Comparison of ENCODE assay signal across 10 cellular contexts in genomic region chr12:26939953-26940352, GRCh38. TPM values are rescaled to one million over a fixed set of nuclear protein-coding genes. Genes with fewer than 3 reads are reported as not detected.
DNase-seq lines count a peak whose midpoint lies in the region; ATAC-seq and TF ChIP-seq lines count a peak whose summit lies in the region.
"Had no signal": no experiment of that assay in that cellular context is flagged by ENCODE, and none has a peak within 500 bp of the region (broad histone marks: within the 10 kb centered on the region; RNA-seq: fewer than 3 reads in every experiment).

No MANE protein-coding gene starts in this region.

- H3K36me3 ChIP-seq in BLaER1 (peaks cover 13% of the 10 kb centered on the region; the same call in 1 of the 2 replicates), KMS-11 (ENCODE audit: insufficient read depth) (no peaks in the 10 kb centered on the region)

- peaks cover 23% of the 10 kb centered on the region for H3K27me3 Mint-ChIP-seq in brain
- no peaks in the 10 kb centered on the region for H3K27me3 Mint-ChIP-seq in nephron (ENCODE audit: low read depth)

- TF ChIP-seq CTCF in KMS-11 (conservative IDR thresholded peaks at IDR 0.05; ENCODE audit: low read depth, low read length) = no peak
- no peak for TF ChIP-seq CTCF in brain (conservative IDR thresholded peaks at IDR 0.05)
- TF ChIP-seq CTCF in nephron (IDR thresholded peaks at IDR 0.05; ENCODE audit: unreplicated experiment in 3 of 3) = no peak

- H3K9me3 ChIP-seq in BLaER1 = no peaks in the 10 kb centered on the region; the same call in 1 of the 2 replicates

- DNase-seq in middle frontal gyrus (ENCODE audit: extremely low spot score, low spot score) (no peak), NCI-H187 (lab: John Stamatoyannopoulos, UW) (no peak)
- DNase-seq: activated effector memory CD4-positive, alpha-beta T cell treated with anti-CD3 and anti-CD28 coated beads, Interleukin-2, amount 50 U/mL, for 16 hours; NCI-H187 treated with DMSO at 0.1 percent for 48 hours had no signal

- H3K27me3 ChIP-seq in BLaER1 = no peaks in the 10 kb centered on the region
- H3K27me3 ChIP-seq in KMS-11 (ENCODE audit: insufficient read depth, low read depth) = no peaks in the 10 kb centered on the region

- H3K4me3 ChIP-seq in BLaER1 (peak overlapping the region; percentile 96), KMS-11 (IDR thresholded peaks at IDR 0.05; ENCODE audit: insufficient read depth, low read depth, low read length) (no peak overlapping the region)

- peaks cover 63% of the 10 kb centered on the region for H3K4me1 Mint-ChIP-seq in brain
- peaks cover 51% of the 10 kb centered on the region for H3K4me1 Mint-ChIP-seq in nephron

- peaks cover 9 to 14% (median 12%) of the 10 kb centered on the region in 5 experiments for H3K9me3 Mint-ChIP-seq in brain
- H3K9me3 Mint-ChIP-seq in nephron = peaks cover 8% of the 10 kb centered on the region

- H3K27ac Mint-ChIP-seq in brain = peak overlapping the region in 2 of 5 experiments; percentile 99 to 100
- H3K27ac Mint-ChIP-seq in nephron = peak overlapping the region in 1 of 3 experiments; percentile 100

- H3K4me1 ChIP-seq in BLaER1 (peaks cover 51% of the 10 kb centered on the region), KMS-11 (ENCODE audit: low read depth, poor library complexity, severe bottlenecking) (peaks cover 62% of the 10 kb centered on the region)

- H3K4me3 Mint-ChIP-seq in brain (peak overlapping the region; percentile 95 to 100 (median 99)), nephron (peak overlapping the region; percentile 96 to 98 (median 98))

- H3K27ac ChIP-seq in BLaER1 = no peak overlapping the region
- H3K27ac ChIP-seq in KMS-11 = peak overlapping the region; percentile 71; the same call in 1 of the 2 replicates

- H3K9ac ChIP-seq in BLaER1 = peak overlapping the region; percentile 95
- peak overlapping the region; percentile 86; the same call in 1 of the 2 replicates for H3K9ac ChIP-seq in KMS-11

- peaks cover 94% of the 10 kb centered on the region for H3K79me2 ChIP-seq in KMS-11 (ENCODE audit: insufficient read depth, low read depth)

- H2AFZ ChIP-seq in KMS-11 (ENCODE audit: low read depth) = no peak overlapping the region

- H3K36me3 Mint-ChIP-seq in brain = peaks cover 32% of the 10 kb centered on the region
- H3K36me3 Mint-ChIP-seq in nephron (ENCODE audit: low read depth) = peaks cover 23% of the 10 kb centered on the region

- H3K4me2 ChIP-seq in BLaER1 (peak overlapping the region; percentile 94), KMS-11 (peak overlapping the region; percentile 94)

- H4K20me1 ChIP-seq in BLaER1 = peaks cover 57% of the 10 kb centered on the region
- no peaks in the 10 kb centered on the region; the same call in 1 of the 2 replicates for H4K20me1 ChIP-seq in KMS-11 (ENCODE audit: insufficient read depth)

- ATAC-seq in GM21381 (IDR thresholded peaks at IDR 0.05; ENCODE audit: unreplicated experiment) (no peak), HG03196 (IDR thresholded peaks at IDR 0.05; ENCODE audit: unreplicated experiment) (no peak)

RNA-seq across cellular contexts. Expression of gene FGFR1OP2, which starts 1.7 kb away (rescaled TPM):
- polyA plus RNA-seq in brain (ENCODE audit: insufficient read depth, low read depth, low replicate concordance) = 8.7 TPM

RNA-seq across cellular contexts. Expression of gene INTS13, which starts 2.2 kb away (rescaled TPM):
- 11.1 TPM for polyA plus RNA-seq in brain (ENCODE audit: insufficient read depth, low read depth, low replicate concordance)
